ENCODE assay signal across 12 cellular contexts in the genomic region with DNA sequence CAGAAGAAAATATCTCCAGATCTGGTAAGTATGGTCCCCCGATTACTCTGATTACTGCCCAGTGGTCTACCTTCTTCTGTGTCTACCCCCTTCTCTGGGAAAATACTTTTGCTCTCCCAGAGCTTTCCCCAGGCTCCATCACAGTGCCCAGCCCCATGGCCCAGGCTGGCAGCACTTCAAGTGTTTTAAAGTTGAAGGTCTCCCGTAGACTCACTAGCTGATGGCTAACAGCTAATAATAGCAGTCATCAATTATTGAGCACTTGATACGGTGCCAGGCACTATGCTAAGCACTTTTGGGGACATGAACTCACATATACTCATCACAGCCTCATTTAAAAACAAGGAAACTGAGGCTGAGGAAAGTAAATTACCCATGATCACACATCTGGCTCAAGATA. TPM values are rescaled to one million over a fixed set of nuclear protein-coding genes. Genes with fewer than 3 reads are reported as not detected.
DNase-seq lines count a peak whose midpoint lies in the region; ATAC-seq and TF ChIP-seq lines count a peak whose summit lies in the region.
"Had no signal": no experiment of that assay in that cellular context is flagged by ENCODE, and none has a peak within 500 bp of the region (broad histone marks: within the 10 kb centered on the region; RNA-seq: fewer than 3 reads in every experiment).

No MANE protein-coding gene starts in this region.

- no peak for DNase-seq in activated T-cell treated with anti-CD3 and anti-CD28 coated beads, Interleukin-2, amount 50 U/mL, for 72 hours
- DNase-seq in activated T-cell treated with anti-CD3 and anti-CD28 coated beads, Interleukin-2, amount 50 U/mL, for 1 hour = no peak
- DNase-seq in breast epithelium (ENCODE audit: low spot score in 2 of 2) (no peak), mucosa of gallbladder (ENCODE audit: low spot score) (peak; percentile 28), type B pancreatic cell (ENCODE audit: extremely low spot score, unreplicated experiment) (no peak), AG20443 (ENCODE audit: low spot score) (no peak), kidney glomerular epithelial cell (lab: John Stamatoyannopoulos, UW) (no peak), NCI-H1436 (lab: John Stamatoyannopoulos, UW) (no peak)
- DNase-seq: effector memory CD4-positive, alpha-beta T cell had no signal

- H3K4me1 ChIP-seq in breast epithelium = peaks cover 10 to 19% of the 10 kb centered on the region in 2 donors

- H3K27me3 Mint-ChIP-seq in activated T-cell treated with anti-CD3 and anti-CD28 coated beads, Interleukin-2, amount 50 U/mL, for 72 hours (ENCODE audit: low read depth) = no peaks in the 10 kb centered on the region
- no peaks in the 10 kb centered on the region for H3K27me3 Mint-ChIP-seq in type B pancreatic cell
- H3K27me3 Mint-ChIP-seq: activated naive CD8-positive, alpha-beta T cell; B cell; IgD-negative memory B cell had no signal

- no peak for TF ChIP-seq CTCF in breast epithelium (IDR thresholded peaks at IDR 0.05)
- no peak for TF ChIP-seq CTCF in type B pancreatic cell (conservative IDR thresholded peaks at IDR 0.05)

- no peak overlapping the region for H3K4me3 Mint-ChIP-seq in activated T-cell treated with anti-CD3 and anti-CD28 coated beads, Interleukin-2, amount 50 U/mL, for 72 hours
- no peak overlapping the region for H3K4me3 Mint-ChIP-seq in type B pancreatic cell
- H3K4me3 Mint-ChIP-seq: activated naive CD8-positive, alpha-beta T cell; B cell; IgD-negative memory B cell had no signal

- H3K36me3 Mint-ChIP-seq in activated T-cell treated with anti-CD3 and anti-CD28 coated beads, Interleukin-2, amount 50 U/mL, for 72 hours (ENCODE audit: insufficient read depth in 2 of 2) = peaks cover 0 to 5% of the 10 kb centered on the region in 2 donors
- H3K36me3 Mint-ChIP-seq in type B pancreatic cell = peaks cover 22% of the 10 kb centered on the region

- H3K27ac Mint-ChIP-seq in activated T-cell treated with anti-CD3 and anti-CD28 coated beads, Interleukin-2, amount 50 U/mL, for 72 hours = peak overlapping the region; percentile 63
- H3K27ac Mint-ChIP-seq in type B pancreatic cell = peak overlapping the region; percentile 92
- H3K27ac Mint-ChIP-seq: activated naive CD8-positive, alpha-beta T cell; B cell; IgD-negative memory B cell had no signal

- intact Hi-C loops in breast epithelium (cut with DNase I; ENCODE audit: low total_unique reads) = no loop called here

- peaks cover 40% of the 10 kb centered on the region for H3K4me1 Mint-ChIP-seq in activated T-cell treated with anti-CD3 and anti-CD28 coated beads, Interleukin-2, amount 50 U/mL, for 72 hours (ENCODE audit: low read depth)
- peaks cover 39% of the 10 kb centered on the region for H3K4me1 Mint-ChIP-seq in type B pancreatic cell (ENCODE audit: unreplicated experiment)

- no peaks in the 10 kb centered on the region for H3K9me3 Mint-ChIP-seq in activated T-cell treated with anti-CD3 and anti-CD28 coated beads, Interleukin-2, amount 50 U/mL, for 72 hours
- peaks cover 7% of the 10 kb centered on the region for H3K9me3 Mint-ChIP-seq in type B pancreatic cell

- H3K27me3 ChIP-seq in breast epithelium = no peaks in the 10 kb centered on the region

- no peak for ATAC-seq in activated T-cell treated with anti-CD3 and anti-CD28 coated beads, Interleukin-2, amount 50 U/mL, for 72 hours (replicated peaks in 1 of 2)

- no peaks in the 10 kb centered on the region for H3K36me3 ChIP-seq in breast epithelium

- H3K4me3 ChIP-seq in breast epithelium = no peak overlapping the region

- no peaks in the 10 kb centered on the region for H3K9me3 ChIP-seq in breast epithelium

- H3K27ac ChIP-seq in breast epithelium = peak overlapping the region; percentile 49 to 67

- no peak for TF ChIP-seq POLR2A in breast epithelium (IDR thresholded peaks at IDR 0.05)

RNA-seq across cellular contexts. Expression of a gene that starts 33.4 kb away (rescaled TPM):
- total RNA-seq in activated T-cell treated with anti-CD3 and anti-CD28 coated beads, Interleukin-2, amount 50 U/mL, for 72 hours = 1 to 10 TPM; 5.7 to 9.9 TPM
- total RNA-seq in breast epithelium (10 to 100 TPM; 22.7 to 43.8 (median 26.2) TPM), mucosa of gallbladder (22.2 TPM), type B pancreatic cell (ENCODE audit: low replicate concordance) (12.9 and 13.5 TPM in 2 replicates)

RNA-seq across cellular contexts. Expression of a gene that starts 33.8 kb away (rescaled TPM):
- total RNA-seq in activated T-cell treated with anti-CD3 and anti-CD28 coated beads, Interleukin-2, amount 50 U/mL, for 72 hours = 10 to 100 TPM; 31.8 to 44.0 TPM
- total RNA-seq in breast epithelium (10 to 100 TPM; 42.6 to 54.6 (median 50.9) TPM), mucosa of gallbladder (28.6 TPM), type B pancreatic cell (ENCODE audit: low replicate concordance) (30.6 and 31.7 TPM in 2 replicates)
